ENCODE assay signal across 13 cellular contexts in the genomic region with DNA sequence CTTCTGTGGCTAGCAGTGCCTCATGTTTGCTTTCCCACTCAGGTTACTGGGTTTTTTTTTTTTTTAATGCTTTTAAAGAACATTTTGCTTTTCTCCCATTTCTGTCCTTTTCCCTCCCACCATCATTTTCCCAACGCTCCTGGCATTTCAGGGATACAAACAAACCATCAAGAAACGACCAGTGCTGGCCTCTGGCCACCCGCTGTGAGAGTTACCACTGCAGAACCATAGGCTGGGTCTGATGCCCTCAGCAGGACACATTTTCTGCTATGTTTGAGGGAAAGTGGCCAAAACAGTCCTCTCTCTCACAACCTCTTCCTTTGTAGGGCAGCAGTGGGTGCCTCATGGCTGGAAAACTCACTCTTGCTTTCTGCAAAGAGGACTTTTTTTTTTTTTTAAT.
DNase-seq lines count a peak whose midpoint lies in the region; ATAC-seq and TF ChIP-seq lines count a peak whose summit lies in the region.
"Had no signal": no experiment of that assay in that cellular context is flagged by ENCODE, and none has a peak within 500 bp of the region (broad histone marks: within the 10 kb centered on the region; RNA-seq: fewer than 3 reads in every experiment).

No MANE protein-coding gene starts in this region.

- TF ChIP-seq CTCF in VCaP (conservative IDR thresholded peaks at IDR 0.05) (no peak), nephron progenitor cell (IDR thresholded peaks at IDR 0.05) (no peak)

- H3K9me3 Mint-ChIP-seq in nephron progenitor cell = peaks cover 6% of the 10 kb centered on the region

- H3K27ac Mint-ChIP-seq in nephron progenitor cell = peak overlapping the region; percentile 93

- H3K9me3 ChIP-seq in effector memory CD4-positive, alpha-beta T cell (ENCODE audit: control insufficient read depth, low read length) = no peaks in the 10 kb centered on the region

- no peaks in the 10 kb centered on the region for H3K36me3 ChIP-seq in effector memory CD4-positive, alpha-beta T cell (ENCODE audit: control insufficient read depth, insufficient read depth, low read length)

- no peak for ATAC-seq in GM19324 (IDR thresholded peaks at IDR 0.05; ENCODE audit: low FRiP score, unreplicated experiment)

- peak overlapping the region; percentile 77 for H3K27ac ChIP-seq in VCaP
- no peak overlapping the region for H3K27ac ChIP-seq in effector memory CD4-positive, alpha-beta T cell (ENCODE audit: insufficient read depth, low read length, poor library complexity, severe bottlenecking)
- H3K27ac ChIP-seq: KMS-11 had no signal

- DNase-seq in COLO668 (lab: John Stamatoyannopoulos, UW; ENCODE audit: unreplicated experiment) (peak; percentile 31), DMS53 treated with DMSO at 0.1 percent for 48 hours (lab: John Stamatoyannopoulos, UW; ENCODE audit: unreplicated experiment) (peak; percentile 10), nephron progenitor cell (no peak)
- DNase-seq in effector memory CD4-positive, alpha-beta T cell = no peak
- DNase-seq in activated CD8-positive, alpha-beta memory T cell treated with anti-CD3 and anti-CD28 coated beads for 24 hours = no peak
- DNase-seq: ACHN, DND-41, NCI-H446, OCI-M1, RPMI8226 had no signal

- H3K4me3 ChIP-seq in effector memory CD4-positive, alpha-beta T cell (ENCODE audit: insufficient read depth, low read depth, low read length, poor library complexity, severe bottlenecking) = no peak overlapping the region

- H3K4me1 Mint-ChIP-seq in nephron progenitor cell = peaks cover 50% of the 10 kb centered on the region

- no peak overlapping the region for H3K4me3 Mint-ChIP-seq in nephron progenitor cell

- no peaks in the 10 kb centered on the region for H3K4me1 ChIP-seq in effector memory CD4-positive, alpha-beta T cell (ENCODE audit: control insufficient read depth, insufficient read depth, low read length, poor library complexity, severe bottlenecking)

- no peaks in the 10 kb centered on the region for H3K27me3 ChIP-seq in effector memory CD4-positive, alpha-beta T cell (replicated peaks; ENCODE audit: control insufficient read depth, insufficient read depth, low read length, poor library complexity, severe bottlenecking)

- H3K27me3 Mint-ChIP-seq in nephron progenitor cell (ENCODE audit: low read depth, poor library complexity) = peaks cover 9% of the 10 kb centered on the region

- peaks cover 4% of the 10 kb centered on the region for H3K36me3 Mint-ChIP-seq in nephron progenitor cell (ENCODE audit: low read depth)

Comparison
In these comparisons a context has a peak if more than half of its experiments do, and no peak if none do; other contexts are left out.
1. DNase-seq: peak in COLO668 (single experiment) and DMS53 treated with DMSO at 0.1 percent for 48 hours (single experiment); none in nephron progenitor cell (single experiment), effector memory CD4-positive, alpha-beta T cell (0 of 3) and activated CD8-positive, alpha-beta memory T cell treated with anti-CD3 and anti-CD28 coated beads for 24 hours (single experiment).